ENCODE assay signal across 20 cellular contexts in genomic region chr6:74333406-74333805, GRCh38.
DNase-seq lines count a peak whose midpoint lies in the region; ATAC-seq, FAIRE-seq and TF ChIP-seq lines count a peak whose summit lies in the region.
"Had no signal": no experiment of that assay in that cellular context is flagged by ENCODE, and none has a peak within 500 bp of the region (broad histone marks: within the 10 kb centered on the region; RNA-seq: fewer than 3 reads in every experiment).

No MANE protein-coding gene starts in this region.

- no peak for TF ChIP-seq POLR2A in IMR-90 (IDR thresholded peaks at IDR 0.05; ENCODE audit: low read depth, low read length)

- CTCF ChIA-PET in IMR-90 (lab: Yijun Ruan, JAX): interaction anchor here (1.1 kb wide), 1 partner anchor 9 kb away, joined by 3 read pairs; no protein-coding TSS in a partner anchor
- CTCF ChIA-PET in CD8-positive, alpha-beta T cell (lab: Charles Lee): no interaction called here

- H3K9ac ChIP-seq in IMR-90 (ENCODE audit: low read depth, low read length): no peak overlapping the region
- H3K9ac ChIP-seq: BLaER1 treated with 17β-estradiol and CSF1 and Interleukin-3, amounts not matched to agents 10 nM and 100 nM had no signal

- FAIRE-seq in A204.1 (lab: Jason Lieb, UNC) (peak; percentile 51), D721Med (lab: Jason Lieb, UNC) (no peak)
- FAIRE-seq: GM12892, H1 had no signal

- no peak overlapping the region for H3K4me3 Mint-ChIP-seq in CD8-positive, alpha-beta T cell
- H3K4me3 Mint-ChIP-seq: IgD-negative memory B cell had no signal

- H3K4me3 ChIP-seq in IMR-90 (ENCODE audit: insufficient read depth, low read depth, low read length) (no peak overlapping the region), astrocyte of the spinal cord (ENCODE audit: low read depth, low read length) (no peak overlapping the region), fibroblast of villous mesenchyme (ENCODE audit: low read depth, low read length) (no peak overlapping the region)
- no peak overlapping the region for H3K4me3 ChIP-seq in CD8-positive, alpha-beta T cell (ENCODE audit: low read depth, low read length)
- H3K4me3 ChIP-seq: BLaER1 treated with 17β-estradiol and CSF1 and Interleukin-3, amounts not matched to agents 10 nM and 100 nM; SJSA1 had no signal

- no peaks in the 10 kb centered on the region for H3K36me3 Mint-ChIP-seq in CD8-positive, alpha-beta T cell
- H3K36me3 Mint-ChIP-seq: IgD-negative memory B cell had no signal

- no peak overlapping the region; the same call in 1 of the 2 replicates for H3K18ac ChIP-seq in IMR-90 (ENCODE audit: low read depth, low read length)

- no peaks in the 10 kb centered on the region for H4K20me1 ChIP-seq in IMR-90 (ENCODE audit: insufficient read depth, low read length)
- H4K20me1 ChIP-seq: BLaER1 treated with 17β-estradiol and CSF1 and Interleukin-3, amounts not matched to agents 10 nM and 100 nM had no signal

- H3K9me3 ChIP-seq in IMR-90 (ENCODE audit: control insufficient read depth, insufficient read depth, low read length): no peaks in the 10 kb centered on the region
- H3K9me3 ChIP-seq in CD8-positive, alpha-beta T cell (ENCODE audit: low read length): no peaks in the 10 kb centered on the region
- H3K9me3 ChIP-seq: BLaER1 treated with 17β-estradiol and CSF1 and Interleukin-3, amounts not matched to agents 10 nM and 100 nM; SJSA1 had no signal

- H3K27ac ChIP-seq in IMR-90 (ENCODE audit: insufficient read depth, low read length): no peak overlapping the region
- H3K27ac ChIP-seq in CD8-positive, alpha-beta T cell (ENCODE audit: low read depth, low read length): no peak overlapping the region
- H3K27ac ChIP-seq: 22Rv1; BLaER1 treated with 17β-estradiol and CSF1 and Interleukin-3, amounts not matched to agents 10 nM and 100 nM; SJSA1 had no signal

- no peaks in the 10 kb centered on the region for H3K79me1 ChIP-seq in IMR-90 (ENCODE audit: low read depth in 1 of 2, low read length in 2 of 2)

- TF ChIP-seq RAD21 in IMR-90 (IDR thresholded peaks at IDR 0.05; ENCODE audit: low read length): no peak

- no peak overlapping the region for H3K4ac ChIP-seq in IMR-90 (ENCODE audit: low read depth, low read length)

- DNase-seq in IMR-90 (peak; percentile 68), astrocyte of the spinal cord (ENCODE audit: low read depth, low spot score) (peak; percentile 19), fibroblast of villous mesenchyme (ENCODE audit: low read depth) (peak; percentile 16), D721Med (ENCODE audit: insufficient read length, low spot score) (no peak)
- no peak for DNase-seq in CD8-positive, alpha-beta T cell
- DNase-seq: DND-41, GF-D8, NCI-H1417, NCI-H2029, NCI-H2171, NCI-H82 had no signal

- no peak overlapping the region for H3K56ac ChIP-seq in IMR-90 (ENCODE audit: extremely low read depth, insufficient read depth, low read length)

- H3K9me3 Mint-ChIP-seq in CD8-positive, alpha-beta T cell: no peaks in the 10 kb centered on the region

- dilution Hi-C loops in IMR-90 (cut with HindIII; ENCODE audit: low sequenced_read_pairs, unreplicated experiment): no loop called here

- no peak overlapping the region for H3K14ac ChIP-seq in IMR-90 (replicated peaks; ENCODE audit: low read depth, low read length)

- H2AK9ac ChIP-seq in IMR-90 (replicated peaks; ENCODE audit: low read depth, low read length, poor library complexity): no peak overlapping the region

- H3K9me1 ChIP-seq in IMR-90 (ENCODE audit: insufficient read depth, low read length): peaks cover 3% of the 10 kb centered on the region; the same call in 1 of the 2 replicates

- no TSS peak for BruUV-seq in IMR-90 (replicated peaks; lab: Mats Ljungman, UMichigan)

- no peak overlapping the region for H4K5ac ChIP-seq in IMR-90 (ENCODE audit: low read depth, low read length)

- H2AK5ac ChIP-seq in IMR-90 (ENCODE audit: low read depth, low read length): no peak overlapping the region

- H3K4me2 ChIP-seq in IMR-90 (ENCODE audit: low read depth, low read length): peak overlapping the region; percentile 40; the same call in 1 of the 2 replicates
- H3K4me2 ChIP-seq: BLaER1 treated with 17β-estradiol and CSF1 and Interleukin-3, amounts not matched to agents 10 nM and 100 nM had no signal

- H2AFZ ChIP-seq in IMR-90 (replicated peaks; ENCODE audit: low read length, poor library complexity): no peak overlapping the region

- no peak overlapping the region for H3K27ac Mint-ChIP-seq in CD8-positive, alpha-beta T cell
- H3K27ac Mint-ChIP-seq: IgD-negative memory B cell had no signal

- no peak overlapping the region for H3K23ac ChIP-seq in IMR-90 (ENCODE audit: low read depth, low read length)

- H3K4me1 ChIP-seq in IMR-90 (ENCODE audit: control insufficient read depth, insufficient read depth, low read length): peaks cover 8% of the 10 kb centered on the region; the same call in 1 of the 2 replicates
- no peaks in the 10 kb centered on the region for H3K4me1 ChIP-seq in CD8-positive, alpha-beta T cell (ENCODE audit: insufficient read depth, low read length)
- H3K4me1 ChIP-seq: BLaER1 treated with 17β-estradiol and CSF1 and Interleukin-3, amounts not matched to agents 10 nM and 100 nM had no signal

- no peaks in the 10 kb centered on the region for H3K27me3 ChIP-seq in IMR-90 (ENCODE audit: control insufficient read depth, insufficient read depth, low read length)
- no peaks in the 10 kb centered on the region for H3K27me3 ChIP-seq in CD8-positive, alpha-beta T cell (ENCODE audit: insufficient read depth, low read length)
- H3K27me3 ChIP-seq: BLaER1 treated with 17β-estradiol and CSF1 and Interleukin-3, amounts not matched to agents 10 nM and 100 nM; SJSA1 had no signal

- no peak overlapping the region for H4K91ac ChIP-seq in IMR-90 (ENCODE audit: insufficient read depth, low read depth, low read length)

- H2BK120ac ChIP-seq in IMR-90 (ENCODE audit: low read depth, low read length): no peak overlapping the region

- H2BK15ac ChIP-seq in IMR-90 (ENCODE audit: low read depth, low read length): no peak overlapping the region

- H3K36me3 ChIP-seq in IMR-90 (ENCODE audit: control insufficient read depth, insufficient read depth, low read length): no peaks in the 10 kb centered on the region
- no peaks in the 10 kb centered on the region for H3K36me3 ChIP-seq in CD8-positive, alpha-beta T cell (ENCODE audit: insufficient read depth, low read length)
- H3K36me3 ChIP-seq: BLaER1 treated with 17β-estradiol and CSF1 and Interleukin-3, amounts not matched to agents 10 nM and 100 nM; SJSA1 had no signal

- no peak overlapping the region; a peak in 1 of 4 replicates for H4K8ac ChIP-seq in IMR-90 (ENCODE audit: low read depth in 2 of 2, low read length in 2 of 2)

- peak overlapping the region; percentile 81 for H2BK5ac ChIP-seq in IMR-90 (ENCODE audit: low read depth, low read length, poor library complexity, severe bottlenecking)

- intact Hi-C loops in IMR-90 (cut with micrococcal nuclease): no loop called here
- intact Hi-C loops in CD8-positive, alpha-beta T cell (cut with DNase I, micrococcal nuclease): no loop called here

- TF ChIP-seq CTCF in IMR-90 (conservative IDR thresholded peaks at IDR 0.05; ENCODE audit: low read depth, low read length): no peak
- TF ChIP-seq CTCF in astrocyte of the spinal cord (IDR thresholded peaks at IDR 0.05; ENCODE audit: low read depth, low read length): no peak
- TF ChIP-seq CTCF in fibroblast of villous mesenchyme (IDR thresholded peaks at IDR 0.05; ENCODE audit: insufficient read depth, low read depth, low read length): no peak
- no peak for TF ChIP-seq CTCF in CD8-positive, alpha-beta T cell (IDR thresholded peaks at IDR 0.05)
- TF ChIP-seq CTCF in D721Med (IDR thresholded peaks at IDR 0.05; ENCODE audit: insufficient read depth, missing control alignments): no peak

- peak; percentile 78 for ATAC-seq in IMR-90 (ENCODE audit: low read depth)
- ATAC-seq in CD8-positive, alpha-beta T cell: no peak
- no peak for ATAC-seq in GM18867 (IDR thresholded peaks at IDR 0.05; ENCODE audit: unreplicated experiment)
- no peak for ATAC-seq in HG02885 (IDR thresholded peaks at IDR 0.05; ENCODE audit: poor library complexity, unreplicated experiment)

- no peaks in the 10 kb centered on the region for H3K4me1 Mint-ChIP-seq in CD8-positive, alpha-beta T cell (ENCODE audit: low read depth)
- H3K4me1 Mint-ChIP-seq: IgD-negative memory B cell had no signal

- H3K27me3 Mint-ChIP-seq in CD8-positive, alpha-beta T cell (ENCODE audit: low read depth): no peaks in the 10 kb centered on the region
- H3K27me3 Mint-ChIP-seq: IgD-negative memory B cell had no signal

- H2BK20ac ChIP-seq in IMR-90 (ENCODE audit: low read depth, low read length): no peak overlapping the region

- in situ Hi-C loops in IMR-90 (cut with MboI; ENCODE audit: low sequenced_read_pairs) (no loop called here), astrocyte of the spinal cord (cut with HindIII; ENCODE audit: low sequenced_read_pairs) (no loop called here)

- POLR2A ChIA-PET in IMR-90 (lab: Charles Lee; ENCODE audit: unreplicated experiment): no interaction called here
- POLR2A ChIA-PET in CD8-positive, alpha-beta T cell (lab: Charles Lee): no interaction called here

TF ChIP-seq in IMR-90, 13 proteins besides CTCF, POLR2A, EP300 and RAD21:
- TF ChIP-seq MXI1 (IDR thresholded peaks at IDR 0.05; ENCODE audit: borderline replicate concordance, low read depth, low read length): no peak

Comparison
In these comparisons a context has a peak if more than half of its experiments do, and no peak if none do; other contexts are left out.
1. DNase-seq: peak in IMR-90 (single experiment), astrocyte of the spinal cord (single experiment) and fibroblast of villous mesenchyme (single experiment); none in CD8-positive, alpha-beta T cell (0 of 7) and D721Med (single experiment).